Comparison of ENCODE assay signal across 8 cellular contexts in genomic region chr19:7534531-7534980, GRCh38. TPM values are rescaled to one million over a fixed set of nuclear protein-coding genes. Genes with fewer than 3 reads are reported as not detected.
DNase-seq lines count a peak whose midpoint lies in the region; ATAC-seq, FAIRE-seq and TF ChIP-seq lines count a peak whose summit lies in the region.

No MANE protein-coding gene starts in this region.

- intact Hi-C loops in kidney (cut with DNase I), result no loop called here

- peak overlapping the region; percentile 79 to 93 for H3K9ac ChIP-seq in kidney (ENCODE audit: low read length in 2 of 2)
- peak overlapping the region; percentile 89 to 92 (median 89) for H3K9ac ChIP-seq in skeletal muscle tissue (ENCODE audit: low read depth in 1 of 3, low read length in 3 of 3)

- peak; percentile 70 for DNase-seq in DMS 273 (lab: John Stamatoyannopoulos, UW; ENCODE audit: unreplicated experiment)
- no peak for DNase-seq in DMS 273 treated with DMSO at 0.1 percent for 48 hours (lab: John Stamatoyannopoulos, UW)
- DNase-seq in HS-5 (ENCODE audit: low read depth), result peak; percentile 37
- peak; percentile 70 for DNase-seq in choroid plexus epithelial cell (ENCODE audit: low read depth)
- DNase-seq in kidney, result peak; percentile 90

- H3K36me3 Mint-ChIP-seq in T-helper 1 cell treated with Interleukin-12 subunit alpha and Interleukin-12 subunit beta and Interleukin-4 antibody, amounts not matched to agents 30 μg/mL and 1 μg/mL, for 36 hours (ENCODE audit: low read depth), result peaks cover 16% of the 10 kb centered on the region

- H3K4me1 ChIP-seq in kidney (ENCODE audit: control insufficient read depth in 1 of 2, insufficient read depth in 1 of 2, low read depth in 1 of 2, low read length in 2 of 2) (peaks cover 0 to 8% of the 10 kb centered on the region in 2 donors), skeletal muscle tissue (ENCODE audit: control insufficient read depth in 3 of 3, insufficient read depth in 3 of 3, low read length in 3 of 3) (peaks cover 12 to 24% (median 20%) of the 10 kb centered on the region in 3 donors)

- H3K36me3 ChIP-seq in kidney (ENCODE audit: control insufficient read depth in 1 of 2, insufficient read depth in 2 of 2, low read length in 2 of 2) (peaks cover 0 to 10% of the 10 kb centered on the region in 2 donors), skeletal muscle tissue (ENCODE audit: control insufficient read depth in 3 of 3, insufficient read depth in 3 of 3, low read length in 3 of 3) (peaks cover 13 to 17% (median 15%) of the 10 kb centered on the region in 3 donors)

- H3K27ac ChIP-seq in kidney (ENCODE audit: low read depth in 2 of 2, low read length in 2 of 2), result peak overlapping the region; percentile 66 to 93
- H3K27ac ChIP-seq in skeletal muscle tissue (ENCODE audit: low read depth, low read length), result peak overlapping the region; percentile 86

- peaks cover 8% of the 10 kb centered on the region for H3K4me1 Mint-ChIP-seq in T-helper 1 cell treated with Interleukin-12 subunit alpha and Interleukin-12 subunit beta and Interleukin-4 antibody, amounts not matched to agents 30 μg/mL and 1 μg/mL, for 36 hours (ENCODE audit: low read depth)

- H3K4me3 Mint-ChIP-seq in T-helper 1 cell treated with Interleukin-12 subunit alpha and Interleukin-12 subunit beta and Interleukin-4 antibody, amounts not matched to agents 30 μg/mL and 1 μg/mL, for 36 hours, result peak overlapping the region; percentile 93

- no peak for ATAC-seq in HG03521 (IDR thresholded peaks at IDR 0.05; ENCODE audit: unreplicated experiment)

- no peak for FAIRE-seq in kidney (lab: Jason Lieb, UNC)

- no peaks in the 10 kb centered on the region for H3K9me3 Mint-ChIP-seq in T-helper 1 cell treated with Interleukin-12 subunit alpha and Interleukin-12 subunit beta and Interleukin-4 antibody, amounts not matched to agents 30 μg/mL and 1 μg/mL, for 36 hours

- H3K27me3 Mint-ChIP-seq in T-helper 1 cell treated with Interleukin-12 subunit alpha and Interleukin-12 subunit beta and Interleukin-4 antibody, amounts not matched to agents 30 μg/mL and 1 μg/mL, for 36 hours (ENCODE audit: low read depth), result no peaks in the 10 kb centered on the region

- TF ChIP-seq CTCF in choroid plexus epithelial cell (conservative IDR thresholded peaks at IDR 0.05; ENCODE audit: low read depth, low read length) (peak; percentile 24), kidney (IDR thresholded peaks at IDR 0.05; ENCODE audit: borderline replicate concordance, extremely low read depth, insufficient read depth) (peak; percentile 10)

- no peaks in the 10 kb centered on the region for H3K27me3 ChIP-seq in skeletal muscle tissue (ENCODE audit: control insufficient read depth in 3 of 3, insufficient read depth in 3 of 3, low read length in 3 of 3)

- H3K9me3 ChIP-seq in kidney (ENCODE audit: control insufficient read depth in 1 of 2, low read length in 2 of 2), result no peaks in the 10 kb centered on the region
- H3K9me3 ChIP-seq in skeletal muscle tissue (ENCODE audit: control insufficient read depth in 3 of 3, low read length in 3 of 3), result no peaks in the 10 kb centered on the region

- peak overlapping the region; percentile 79 for H3K27ac Mint-ChIP-seq in T-helper 1 cell treated with Interleukin-12 subunit alpha and Interleukin-12 subunit beta and Interleukin-4 antibody, amounts not matched to agents 30 μg/mL and 1 μg/mL, for 36 hours

- H3K4me3 ChIP-seq in choroid plexus epithelial cell (ENCODE audit: low read depth, low read length), result peak overlapping the region; percentile 98
- peak overlapping the region; percentile 86 to 93 for H3K4me3 ChIP-seq in kidney (ENCODE audit: low read length in 2 of 2)
- peak overlapping the region; percentile 88 to 98 (median 97) for H3K4me3 ChIP-seq in skeletal muscle tissue (ENCODE audit: low read length in 3 of 3)

RNA-seq across cellular contexts. Expression of gene PNPLA6, which starts 1.0 kb away (rescaled TPM):
- total RNA-seq in kidney, result 101 TPM
- 80.9 TPM for polyA plus RNA-seq in kidney (ENCODE audit: insufficient read depth, low read depth, low replicate concordance)
- total RNA-seq in skeletal muscle tissue, result 52.7 TPM

RNA-seq across cellular contexts. Expression of gene MCOLN1, which starts 12.1 kb away (rescaled TPM):
- total RNA-seq in kidney, result 24.0 TPM
- 25.7 TPM for polyA plus RNA-seq in kidney (ENCODE audit: insufficient read depth, low read depth, low replicate concordance)
- total RNA-seq in skeletal muscle tissue, result 5.2 TPM

RNA-seq across cellular contexts. Expression of gene ZNF358, which starts 18.7 kb away (rescaled TPM):
- total RNA-seq in kidney (39.1 TPM), skeletal muscle tissue (14.6 TPM)
- 79.1 TPM for polyA plus RNA-seq in kidney (ENCODE audit: insufficient read depth, low read depth, low replicate concordance)

RNA-seq across cellular contexts. Expression of gene PEX11G, which starts 45.7 kb away (rescaled TPM):
- total RNA-seq in kidney (7.8 TPM), skeletal muscle tissue (3.1 TPM)
- 20.8 TPM for polyA plus RNA-seq in kidney (ENCODE audit: insufficient read depth, low read depth, low replicate concordance)
